In the genomic region with DNA sequence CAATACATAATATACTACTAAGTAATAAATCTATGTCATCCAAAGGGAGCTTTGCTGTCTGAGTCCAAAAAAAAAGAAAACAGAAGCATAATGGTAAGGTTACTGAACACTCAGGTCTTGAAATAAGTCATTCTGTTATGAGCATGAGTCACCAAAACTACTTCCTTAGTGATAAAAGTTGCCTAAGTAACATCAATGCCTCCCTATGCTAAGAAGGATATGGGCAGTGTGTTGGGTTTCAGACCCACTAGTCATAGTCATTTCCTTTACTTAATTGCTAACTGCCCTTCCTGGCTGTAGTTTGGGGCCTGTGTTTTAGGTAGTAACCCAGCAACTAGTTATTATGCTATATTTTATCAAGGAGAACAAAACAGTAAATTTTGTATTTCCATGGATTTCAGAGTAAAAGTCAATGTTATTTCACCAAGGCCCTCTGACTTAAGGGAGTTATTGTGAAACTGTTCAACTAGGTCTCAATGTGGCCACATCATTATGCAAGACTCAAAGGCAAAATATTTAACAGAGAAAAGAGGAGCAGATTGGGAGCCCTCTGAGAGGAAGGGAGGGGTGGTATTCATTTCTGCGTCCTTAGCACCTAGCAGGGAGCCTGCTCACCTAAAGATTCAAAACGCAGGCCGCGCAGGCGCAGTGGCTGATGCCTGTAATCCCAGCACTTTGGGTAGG, we compare ENCODE assay signal across 2 cellular contexts.
TF ChIP-seq lines count a peak whose summit lies in the region.

No MANE protein-coding gene starts in this region.

TF ChIP-seq in SK-N-SH, 30 proteins besides CTCF, POLR2A, EP300 and RAD21 (continues in another document):
- TF ChIP-seq SIN3A (IDR thresholded peaks at IDR 0.05; ENCODE audit: borderline replicate concordance, low read depth, low read length) (no peak), NFIC (IDR thresholded peaks at IDR 0.05; ENCODE audit: borderline replicate concordance) (peak; percentile 65; the same call in 1 of the 2 replicates), RXRA (IDR thresholded peaks at IDR 0.05; ENCODE audit: borderline replicate concordance, low read depth) (peak; percentile 78), MEF2A (IDR thresholded peaks at IDR 0.05; ENCODE audit: borderline replicate concordance, low read depth) (peak; percentile 74; the same call in 1 of the 2 replicates), RCOR1 (IDR thresholded peaks at IDR 0.05; ENCODE audit: low read length) (no peak), USF1 (IDR thresholded peaks at IDR 0.05; ENCODE audit: borderline replicate concordance, low read depth) (no peak), FOXM1 (IDR thresholded peaks at IDR 0.05; ENCODE audit: low read depth) (peak; percentile 93), FOXJ3 (CRISPR knock-in tag; IDR thresholded peaks at IDR 0.05) (no peak), NRF1 (IDR thresholded peaks at IDR 0.05; ENCODE audit: low read depth, low read length) (no peak), TEAD4 (IDR thresholded peaks at IDR 0.05; ENCODE audit: borderline replicate concordance, insufficient read depth) (peak; percentile 69; the same call in 1 of the 2 replicates), TCF12 (IDR thresholded peaks at IDR 0.05) (peak; percentile 92), POLR2AphosphoS5 (IDR thresholded peaks at IDR 0.05; ENCODE audit: low read depth, low read length) (peak; percentile 81; the same call in 1 of the 2 replicates), GABPA (IDR thresholded peaks at IDR 0.05; ENCODE audit: low read depth) (no peak; the same call in 1 of the 2 replicates), TAF1 (IDR thresholded peaks at IDR 0.05; ENCODE audit: borderline replicate concordance, low read depth, low read length) (no peak)
- TF ChIP-seq, protein P1, sequence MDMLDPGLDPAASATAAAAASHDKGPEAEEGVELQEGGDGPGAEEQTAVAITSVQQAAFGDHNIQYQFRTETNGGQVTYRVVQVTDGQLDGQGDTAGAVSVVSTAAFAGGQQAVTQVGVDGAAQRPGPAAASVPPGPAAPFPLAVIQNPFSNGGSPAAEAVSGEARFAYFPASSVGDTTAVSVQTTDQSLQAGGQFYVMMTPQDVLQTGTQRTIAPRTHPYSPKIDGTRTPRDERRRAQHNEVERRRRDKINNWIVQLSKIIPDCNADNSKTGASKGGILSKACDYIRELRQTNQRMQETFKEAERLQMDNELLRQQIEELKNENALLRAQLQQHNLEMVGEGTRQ (IDR thresholded peaks at IDR 0.05; ENCODE audit: borderline replicate concordance, low read depth, low read length), result no peak
- TF ChIP-seq, protein P2, sequence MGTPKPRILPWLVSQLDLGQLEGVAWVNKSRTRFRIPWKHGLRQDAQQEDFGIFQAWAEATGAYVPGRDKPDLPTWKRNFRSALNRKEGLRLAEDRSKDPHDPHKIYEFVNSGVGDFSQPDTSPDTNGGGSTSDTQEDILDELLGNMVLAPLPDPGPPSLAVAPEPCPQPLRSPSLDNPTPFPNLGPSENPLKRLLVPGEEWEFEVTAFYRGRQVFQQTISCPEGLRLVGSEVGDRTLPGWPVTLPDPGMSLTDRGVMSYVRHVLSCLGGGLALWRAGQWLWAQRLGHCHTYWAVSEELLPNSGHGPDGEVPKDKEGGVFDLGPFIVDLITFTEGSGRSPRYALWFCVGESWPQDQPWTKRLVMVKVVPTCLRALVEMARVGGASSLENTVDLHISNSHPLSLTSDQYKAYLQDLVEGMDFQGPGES (IDR thresholded peaks at IDR 0.05; ENCODE audit: low read depth, low read length), result no peak
- TF ChIP-seq, protein P3, sequence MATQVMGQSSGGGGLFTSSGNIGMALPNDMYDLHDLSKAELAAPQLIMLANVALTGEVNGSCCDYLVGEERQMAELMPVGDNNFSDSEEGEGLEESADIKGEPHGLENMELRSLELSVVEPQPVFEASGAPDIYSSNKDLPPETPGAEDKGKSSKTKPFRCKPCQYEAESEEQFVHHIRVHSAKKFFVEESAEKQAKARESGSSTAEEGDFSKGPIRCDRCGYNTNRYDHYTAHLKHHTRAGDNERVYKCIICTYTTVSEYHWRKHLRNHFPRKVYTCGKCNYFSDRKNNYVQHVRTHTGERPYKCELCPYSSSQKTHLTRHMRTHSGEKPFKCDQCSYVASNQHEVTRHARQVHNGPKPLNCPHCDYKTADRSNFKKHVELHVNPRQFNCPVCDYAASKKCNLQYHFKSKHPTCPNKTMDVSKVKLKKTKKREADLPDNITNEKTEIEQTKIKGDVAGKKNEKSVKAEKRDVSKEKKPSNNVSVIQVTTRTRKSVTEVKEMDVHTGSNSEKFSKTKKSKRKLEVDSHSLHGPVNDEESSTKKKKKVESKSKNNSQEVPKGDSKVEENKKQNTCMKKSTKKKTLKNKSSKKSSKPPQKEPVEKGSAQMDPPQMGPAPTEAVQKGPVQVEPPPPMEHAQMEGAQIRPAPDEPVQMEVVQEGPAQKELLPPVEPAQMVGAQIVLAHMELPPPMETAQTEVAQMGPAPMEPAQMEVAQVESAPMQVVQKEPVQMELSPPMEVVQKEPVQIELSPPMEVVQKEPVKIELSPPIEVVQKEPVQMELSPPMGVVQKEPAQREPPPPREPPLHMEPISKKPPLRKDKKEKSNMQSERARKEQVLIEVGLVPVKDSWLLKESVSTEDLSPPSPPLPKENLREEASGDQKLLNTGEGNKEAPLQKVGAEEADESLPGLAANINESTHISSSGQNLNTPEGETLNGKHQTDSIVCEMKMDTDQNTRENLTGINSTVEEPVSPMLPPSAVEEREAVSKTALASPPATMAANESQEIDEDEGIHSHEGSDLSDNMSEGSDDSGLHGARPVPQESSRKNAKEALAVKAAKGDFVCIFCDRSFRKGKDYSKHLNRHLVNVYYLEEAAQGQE (IDR thresholded peaks at IDR 0.05; ENCODE audit: low read depth, low read length), result no peak
- TF ChIP-seq, protein P4, sequence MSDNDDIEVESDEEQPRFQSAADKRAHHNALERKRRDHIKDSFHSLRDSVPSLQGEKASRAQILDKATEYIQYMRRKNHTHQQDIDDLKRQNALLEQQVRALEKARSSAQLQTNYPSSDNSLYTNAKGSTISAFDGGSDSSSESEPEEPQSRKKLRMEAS (IDR thresholded peaks at IDR 0.05; ENCODE audit: low read depth), result peak; percentile 24; the same call in 1 of the 2 replicates
- TF ChIP-seq, protein P5, sequence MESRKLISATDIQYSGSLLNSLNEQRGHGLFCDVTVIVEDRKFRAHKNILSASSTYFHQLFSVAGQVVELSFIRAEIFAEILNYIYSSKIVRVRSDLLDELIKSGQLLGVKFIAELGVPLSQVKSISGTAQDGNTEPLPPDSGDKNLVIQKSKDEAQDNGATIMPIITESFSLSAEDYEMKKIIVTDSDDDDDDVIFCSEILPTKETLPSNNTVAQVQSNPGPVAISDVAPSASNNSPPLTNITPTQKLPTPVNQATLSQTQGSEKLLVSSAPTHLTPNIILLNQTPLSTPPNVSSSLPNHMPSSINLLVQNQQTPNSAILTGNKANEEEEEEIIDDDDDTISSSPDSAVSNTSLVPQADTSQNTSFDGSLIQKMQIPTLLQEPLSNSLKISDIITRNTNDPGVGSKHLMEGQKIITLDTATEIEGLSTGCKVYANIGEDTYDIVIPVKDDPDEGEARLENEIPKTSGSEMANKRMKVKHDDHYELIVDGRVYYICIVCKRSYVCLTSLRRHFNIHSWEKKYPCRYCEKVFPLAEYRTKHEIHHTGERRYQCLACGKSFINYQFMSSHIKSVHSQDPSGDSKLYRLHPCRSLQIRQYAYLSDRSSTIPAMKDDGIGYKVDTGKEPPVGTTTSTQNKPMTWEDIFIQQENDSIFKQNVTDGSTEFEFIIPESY (IDR thresholded peaks at IDR 0.05; ENCODE audit: borderline replicate concordance, low read depth), result no peak

TF ChIP-seq in endothelial cell of umbilical vein, 7 proteins besides CTCF, POLR2A, EP300 and RAD21:
- TF ChIP-seq POLR2AphosphoS5 (IDR thresholded peaks at IDR 0.05; ENCODE audit: insufficient read depth, low read depth, low read length) (peak; percentile 91), GATA2 (IDR thresholded peaks at IDR 0.05; ENCODE audit: insufficient read depth, insufficient read length, low read depth, low read length) (peak; percentile 74), JUN (IDR thresholded peaks at IDR 0.05; ENCODE audit: borderline replicate concordance, insufficient read depth, insufficient read length, low read depth) (peak; percentile 100), FOS (IDR thresholded peaks at IDR 0.05; ENCODE audit: borderline replicate concordance, insufficient read depth, low read length) (peak; percentile 95), MYC (IDR thresholded peaks at IDR 0.05; ENCODE audit: low read depth, low read length) (no peak), EZH2 (IDR thresholded peaks at IDR 0.05; ENCODE audit: borderline replicate concordance, low read depth, low read length, severe bottlenecking) (no peak)
- TF ChIP-seq, protein P4 (IDR thresholded peaks at IDR 0.05; ENCODE audit: insufficient read depth, insufficient read length), result no peak
TF ChIP-seq in endothelial cell of umbilical vein: peak in this region for 4.
